Comparison of ENCODE assay signal across 29 cellular contexts in genomic region chr14:84399296-84399910, GRCh38.
"Had no signal": no experiment of that assay in that cellular context is flagged by ENCODE, and none has a peak within 500 bp of the region (broad histone marks: within the 10 kb centered on the region; RNA-seq: fewer than 3 reads in every experiment).

No MANE protein-coding gene starts in this region.

- H3K9me3 ChIP-seq: neutrophil, pancreas, right lobe of liver, suprapubic skin, thoracic aorta, thyroid gland, uterus had no signal

- DNase-seq: naive B cell; naive thymus-derived CD8-positive, alpha-beta T cell; nucleus accumbens; psoas muscle; right cardiac atrium; right lobe of liver; sigmoid colon; small intestine; stimulated activated CD4-positive, alpha-beta T cell treated with anti-CD3 and anti-CD28 coated beads, Interleukin-12 subunit alpha, Interleukin-12 subunit beta, amount 100 ng/mL, for 4 hours; stimulated activated CD4-positive, alpha-beta T cell treated with anti-CD3 and anti-CD28 coated beads, Interleukin-1b, Interleukin-23, amount 100 ng/mL, for 48 hours; stimulated activated CD4-positive, alpha-beta T cell treated with anti-CD3 and anti-CD28 coated beads, Interleukin-4, amount 100 ng/mL, for 1 hour; stimulated activated CD4-positive, alpha-beta T cell treated with anti-CD3 and anti-CD28 coated beads, Interleukin-4, amount 100 ng/mL, for 4 hours; stimulated activated CD8-positive, alpha-beta memory T cell treated with anti-CD3 and anti-CD28 coated beads, Interleukin-4, amount 100 ng/mL, for 48 hours; stimulated activated naive CD4-positive, alpha-beta T cell; stimulated activated naive CD8-positive, alpha-beta T cell treated with anti-CD3 and anti-CD28 coated beads, Interleukin-15, amount 100 ng/mL, for 72 hours; stimulated activated naive CD8-positive, alpha-beta T cell treated with anti-CD3 and anti-CD28 coated beads, Interleukin-15, Interleukin-2, amounts not matched to agents 100 U/mL and 50 U/mL, for 24 hours; substantia nigra; thyroid gland; trophoblast cell; uterus had no signal

- H3K36me3 ChIP-seq: neural progenitor cell, neutrophil, pancreas, right lobe of liver, sigmoid colon, suprapubic skin, thoracic aorta, thyroid gland, tibial nerve, upper lobe of left lung, uterus had no signal

- H3K9ac ChIP-seq: neural progenitor cell had no signal

- H3K27me3 ChIP-seq: neural progenitor cell, neutrophil, pancreas, right lobe of liver, sigmoid colon, suprapubic skin, thyroid gland, tibial nerve, upper lobe of left lung, uterus had no signal

- H3K4me3 ChIP-seq: neural progenitor cell, pancreas, psoas muscle, right lobe of liver, sigmoid colon, suprapubic skin, thoracic aorta, thyroid gland, tibial nerve, upper lobe of left lung, uterus had no signal

- H2AFZ ChIP-seq: neural progenitor cell had no signal

- H3K27ac ChIP-seq: neural progenitor cell, neutrophil, pancreas, psoas muscle, right lobe of liver, sigmoid colon, suprapubic skin, thoracic aorta, thyroid gland, tibial nerve, upper lobe of left lung, uterus had no signal

- H3K4me1 ChIP-seq: psoas muscle, right lobe of liver, suprapubic skin, tibial nerve, upper lobe of left lung, uterus had no signal

- H3K4me2 ChIP-seq: neural progenitor cell had no signal

- ATAC-seq: naive thymus-derived CD8-positive, alpha-beta T cell; natural killer cell treated with Interleukin-12 subunit alpha and Interleukin-12 subunit beta and Interleukin-15 and Interleukin-18, amount 100 ng/mL, for 72 hours; pancreas; psoas muscle; right cardiac atrium; right lobe of liver; stimulated activated memory B cell treated with anti-CD40 and anti-IgM and Interleukin-4, amounts not matched to agents 10 μg/mL and 1 μg/mL and 100 μg/mL, for 72 hours; stimulated activated naive CD8-positive, alpha-beta T cell treated with anti-CD3 and anti-CD28 coated beads, Interleukin-15, amount 100 ng/mL, for 72 hours; stimulated activated naive CD8-positive, alpha-beta T cell treated with anti-CD3 and anti-CD28 coated beads, Interleukin-15, Interleukin-2, amounts not matched to agents 100 U/mL and 50 U/mL, for 24 hours had no signal
